ENCODE assay signal across 14 cellular contexts in genomic region chr4:168656946-168657473, GRCh38.
DNase-seq lines count a peak whose midpoint lies in the region; ATAC-seq, FAIRE-seq and TF ChIP-seq lines count a peak whose summit lies in the region.
"Had no signal": no experiment of that assay in that cellular context is flagged by ENCODE, and none has a peak within 500 bp of the region (broad histone marks: within the 10 kb centered on the region; RNA-seq: fewer than 3 reads in every experiment).

No MANE protein-coding gene starts in this region.

- no peak for TF ChIP-seq CTCF in H1 (IDR thresholded peaks at IDR 0.05; ENCODE audit: control extremely low read depth in 1 of 3, insufficient read depth in 1 of 3, low read depth in 1 of 3, low read length in 3 of 3)
- TF ChIP-seq CTCF in osteocyte (IDR thresholded peaks at IDR 0.05) = no peak
- no peak for TF ChIP-seq CTCF in esophagus muscularis mucosa (IDR thresholded peaks at IDR 0.05)

- TF ChIP-seq EP300 in H1 (IDR thresholded peaks at IDR 0.05; ENCODE audit: borderline replicate concordance in 1 of 2, low read depth in 2 of 2, low read length in 2 of 2) (no peak), esophagus muscularis mucosa (IDR thresholded peaks at IDR 0.05) (no peak)

- H2BK5ac ChIP-seq in H1 (ENCODE audit: low read depth, low read length) = no peak overlapping the region

- no peaks in the 10 kb centered on the region for H3K27me3 Mint-ChIP-seq in osteocyte (ENCODE audit: unreplicated experiment)
- H3K27me3 Mint-ChIP-seq in activated naive CD8-positive, alpha-beta T cell treated with anti-CD3 and anti-CD28 coated beads, Interleukin-2, amount 50 U/mL, for 24 hours = peaks cover 10% of the 10 kb centered on the region

- H3K9me3 Mint-ChIP-seq in osteocyte (ENCODE audit: unreplicated experiment) = no peaks in the 10 kb centered on the region
- no peaks in the 10 kb centered on the region for H3K9me3 Mint-ChIP-seq in activated naive CD8-positive, alpha-beta T cell treated with anti-CD3 and anti-CD28 coated beads, Interleukin-2, amount 50 U/mL, for 24 hours

- no peak overlapping the region for H3K27ac ChIP-seq in H1 (ENCODE audit: low read depth, low read length)
- no peak overlapping the region for H3K27ac ChIP-seq in esophagus muscularis mucosa (replicated peaks in 1 of 4)
- H3K27ac ChIP-seq: SK-N-MC had no signal

- no peak overlapping the region for H2BK120ac ChIP-seq in H1 (replicated peaks; ENCODE audit: low read depth, low read length)

- peaks cover 96% of the 10 kb centered on the region for H3K4me1 Mint-ChIP-seq in osteocyte (ENCODE audit: unreplicated experiment)
- H3K4me1 Mint-ChIP-seq in activated naive CD8-positive, alpha-beta T cell treated with anti-CD3 and anti-CD28 coated beads, Interleukin-2, amount 50 U/mL, for 24 hours = no peaks in the 10 kb centered on the region

- H3K27me3 ChIP-seq in H1 (replicated peaks in 1 of 4; ENCODE audit: control insufficient read depth in 3 of 4, extremely low read depth in 1 of 4, insufficient read depth in 3 of 4, low read length in 3 of 4) (no peaks in the 10 kb centered on the region), esophagus muscularis mucosa (no peaks in the 10 kb centered on the region)

- H3K27ac Mint-ChIP-seq in osteocyte (ENCODE audit: unreplicated experiment) = peak overlapping the region; percentile 82
- no peak overlapping the region for H3K27ac Mint-ChIP-seq in activated naive CD8-positive, alpha-beta T cell treated with anti-CD3 and anti-CD28 coated beads, Interleukin-2, amount 50 U/mL, for 24 hours
- H3K27ac Mint-ChIP-seq: IgD-negative memory B cell had no signal

- FAIRE-seq in H1 (lab: Jason Lieb, UNC) = peak; percentile 69

- no peak overlapping the region for H2BK15ac ChIP-seq in H1 (ENCODE audit: low read length)

- H3K23me2 ChIP-seq in H1 (ENCODE audit: low read depth, low read length) = no peaks in the 10 kb centered on the region

- H3K4me3 ChIP-seq in H1 (ENCODE audit: extremely low read depth in 1 of 4, insufficient read depth in 2 of 4, low read depth in 3 of 4, low read length in 4 of 4) (no peak overlapping the region), esophagus muscularis mucosa (no peak overlapping the region)
- H3K4me3 ChIP-seq: SK-N-MC had no signal

- H3K79me2 ChIP-seq in H1 (ENCODE audit: control insufficient read depth in 1 of 2, insufficient read depth in 2 of 2, low read length in 2 of 2) = no peaks in the 10 kb centered on the region

- POLR2A ChIA-PET in H1 (lab: Charles Lee; ENCODE audit: partially characterized antibody) = no interaction called here

- 89% methylated on average over 3 of the region's 3 CpGs; no CpG with 5 or more reads in 1 of the 2 experiments for WGBS in H1 (ENCODE audit: extremely low coverage in 1 of 2, insufficient coverage in 1 of 2, insufficient read length in 1 of 2, insufficient replicate concordance in 2 of 2, low coverage in 1 of 2, low lambda C conversion rate in 2 of 2, missing lambda C conversion rate in 1 of 2), 2 experiments
- WGBS in esophagus muscularis mucosa = 83% methylated on average over 3 of the region's 3 CpGs

- H3K14ac ChIP-seq in H1 (ENCODE audit: insufficient read length) = no peak overlapping the region

- CTCF ChIA-PET in H1 (lab: Charles Lee; ENCODE audit: partially characterized antibody) = interaction anchor here (0.6 to 1.6 kb wide), 5 partner anchors 19 to 503 kb away, joined by 3 to 5 read pairs (median 4); no protein-coding TSS in a partner anchor

- no peak for ATAC-seq in activated naive CD8-positive, alpha-beta T cell treated with anti-CD3 and anti-CD28 coated beads, Interleukin-2, amount 50 U/mL, for 24 hours
- no peak for ATAC-seq in HG03097 (IDR thresholded peaks at IDR 0.05; ENCODE audit: low FRiP score, unreplicated experiment)
- ATAC-seq: Right ventricle myocardium inferior had no signal

- H3K9ac ChIP-seq in H1 (replicated peaks in 1 of 4; ENCODE audit: extremely low read depth in 1 of 4, low read depth in 3 of 4, low read length in 3 of 4) = no peak overlapping the region

- H3K4me3 Mint-ChIP-seq in osteocyte (ENCODE audit: unreplicated experiment) = peak overlapping the region; percentile 1
- no peak overlapping the region for H3K4me3 Mint-ChIP-seq in activated naive CD8-positive, alpha-beta T cell treated with anti-CD3 and anti-CD28 coated beads, Interleukin-2, amount 50 U/mL, for 24 hours
- H3K4me3 Mint-ChIP-seq: IgD-negative memory B cell had no signal

- H3K36me3 ChIP-seq in H1 (ENCODE audit: control insufficient read depth in 2 of 4, insufficient read depth in 4 of 4, low read length in 3 of 4) (no peaks in the 10 kb centered on the region), esophagus muscularis mucosa (no peaks in the 10 kb centered on the region)

- H3K36me3 Mint-ChIP-seq in osteocyte (ENCODE audit: unreplicated experiment) = peaks cover 13% of the 10 kb centered on the region
- no peaks in the 10 kb centered on the region for H3K36me3 Mint-ChIP-seq in activated naive CD8-positive, alpha-beta T cell treated with anti-CD3 and anti-CD28 coated beads, Interleukin-2, amount 50 U/mL, for 24 hours (ENCODE audit: low read depth)
- H3K36me3 Mint-ChIP-seq: IgD-negative memory B cell had no signal

- H2BK20ac ChIP-seq in H1 (ENCODE audit: low read length) = no peak overlapping the region

- TF ChIP-seq POLR2A in H1 (IDR thresholded peaks at IDR 0.05; ENCODE audit: control extremely low read depth in 1 of 2, low read depth in 2 of 2, low read length in 2 of 2) (no peak), esophagus muscularis mucosa (IDR thresholded peaks at IDR 0.05; ENCODE audit: low read depth) (no peak)

- H3K4me1 ChIP-seq in H1 (replicated peaks in 1 of 4; ENCODE audit: control insufficient read depth in 3 of 4, insufficient read depth in 4 of 4, low read length in 3 of 4) = peaks cover 0 to 3% (median 2%) of the 10 kb centered on the region in 4 experiments; a peak in 2 of 7 replicates
- peaks cover 0 to 4% (median under 1%) of the 10 kb centered on the region in 4 donors for H3K4me1 ChIP-seq in esophagus muscularis mucosa

- H2AK5ac ChIP-seq in H1 (ENCODE audit: low read depth, low read length) = no peak overlapping the region

- DNase-seq in NCI-H2171 treated with DMSO at 0.1 percent for 48 hours (lab: John Stamatoyannopoulos, UW) = peak; percentile 51
- DNase-seq in NCI-H2171 (lab: John Stamatoyannopoulos, UW) = no peak
- no peak for DNase-seq in H1 (ENCODE audit: low read depth in 1 of 2, low spot score in 2 of 2)
- no peak for DNase-seq in osteocyte (ENCODE audit: extremely low spot score, unreplicated experiment)
- no peak for DNase-seq in stimulated activated CD4-positive, alpha-beta T cell treated with anti-CD3 and anti-CD28 coated beads, Interleukin-12 subunit alpha, Interleukin-12 subunit beta, amount 100 ng/mL, for 4 hours
- no peak for DNase-seq in activated naive CD8-positive, alpha-beta T cell treated with anti-CD3 and anti-CD28 coated beads, Interleukin-2, amount 50 U/mL, for 24 hours
- DNase-seq in esophagus muscularis mucosa (ENCODE audit: extremely low spot score) = no peak
- DNase-seq: 8988T, C1 segment of cervical spinal cord, H7 had no signal

- H3K18ac ChIP-seq in H1 (ENCODE audit: extremely low read depth, low read length) = no peak overlapping the region

- H3K23ac ChIP-seq in H1 (ENCODE audit: insufficient read length) = no peak overlapping the region

- no peaks in the 10 kb centered on the region for H3K9me3 ChIP-seq in H1 (ENCODE audit: insufficient read depth in 2 of 2, low read depth in 1 of 2, low read length in 1 of 2)
- no peaks in the 10 kb centered on the region for H3K9me3 ChIP-seq in esophagus muscularis mucosa

- intact Hi-C loops in esophagus muscularis mucosa (cut with DNase I) = no loop called here

- H3K4ac ChIP-seq in H1 (replicated peaks; ENCODE audit: insufficient read length, low read depth, low read length) = no peak overlapping the region

- H4K8ac ChIP-seq in H1 (ENCODE audit: extremely low read depth, insufficient read depth, low read length) = no peak overlapping the region

- TF ChIP-seq RAD21 in H1 (IDR thresholded peaks at IDR 0.05 in 1 of 2, conservative IDR thresholded peaks at IDR 0.05 in 1 of 2; ENCODE audit: low read depth in 2 of 2, low read length in 2 of 2) = no peak

- no peak overlapping the region for H3K56ac ChIP-seq in H1 (replicated peaks; ENCODE audit: insufficient read length, low read depth, low read length)

- H3K79me1 ChIP-seq in H1 (ENCODE audit: low read depth, low read length) = no peaks in the 10 kb centered on the region

- H3K4me2 ChIP-seq in H1 (ENCODE audit: insufficient read depth in 1 of 2, low read depth in 2 of 2, low read length in 2 of 2) = no peak overlapping the region

- H4K20me1 ChIP-seq in H1 (replicated peaks in 1 of 2; ENCODE audit: control insufficient read depth in 1 of 2, insufficient read depth in 2 of 2, low read length in 2 of 2) = no peaks in the 10 kb centered on the region

- no peak overlapping the region for H4K5ac ChIP-seq in H1 (ENCODE audit: insufficient read length, low read depth, low read length)

- no peak overlapping the region for H4K91ac ChIP-seq in H1 (replicated peaks; ENCODE audit: insufficient read length, low read length)

- no peak overlapping the region for H2AFZ ChIP-seq in H1 (ENCODE audit: low read length)

- no peak overlapping the region for H2BK12ac ChIP-seq in H1 (ENCODE audit: low read depth, low read length)

TF ChIP-seq in H1, 55 proteins besides CTCF, POLR2A, EP300 and RAD21:
- TF ChIP-seq RFX5 (IDR thresholded peaks at IDR 0.05; ENCODE audit: borderline replicate concordance, low read depth, low read length) (no peak), BRCA1 (IDR thresholded peaks at IDR 0.05; ENCODE audit: low read depth, low read length) (no peak), TAF7 (optimal IDR thresholded peaks at IDR 0.05; ENCODE audit: borderline replicate concordance, low read depth, low read length) (no peak), BACH1 (IDR thresholded peaks at IDR 0.05; ENCODE audit: low read length) (no peak)
